31 cellular contexts compared by ENCODE assay signal in genomic region chrX:10006770-10007169, GRCh38. TPM values are rescaled to one million over a fixed set of nuclear protein-coding genes. Genes with fewer than 3 reads are reported as not detected.
"Had no signal": no experiment of that assay in that cellular context is flagged by ENCODE, and none has a peak within 500 bp of the region (broad histone marks: within the 10 kb centered on the region; RNA-seq: fewer than 3 reads in every experiment).

No MANE protein-coding gene starts in this region.

- H3K4me1 ChIP-seq: psoas muscle had no signal

- DNase-seq: activated CD4-positive, alpha-beta T cell treated with anti-CD3 and anti-CD28 coated beads for 48 hours; activated CD4-positive, alpha-beta T cell treated with anti-CD3 and anti-CD28 coated beads, Interleukin-2, amount 50 U/mL, for 48 hours; activated CD8-positive, alpha-beta memory T cell treated with anti-CD3 and anti-CD28 coated beads for 24 hours; activated gamma-delta T cell; activated naive CD4-positive, alpha-beta T cell treated with anti-CD3 and anti-CD28 coated beads, Interleukin-2, amount 50 U/mL, for 16 hours; activated T-cell treated with anti-CD3 and anti-CD28 coated beads, Interleukin-2, amount 50 U/mL, for 1 hour; amniotic stem cell; brain microvascular endothelial cell; caudate nucleus; foreskin fibroblast; head of caudate nucleus; naive thymus-derived CD8-positive, alpha-beta T cell; occipital lobe; psoas muscle; stimulated activated CD4-positive, alpha-beta T cell treated with anti-CD3 and anti-CD28 coated beads, Interleukin-12 subunit alpha, Interleukin-12 subunit beta, amount 100 ng/mL, for 4 hours; stimulated activated CD4-positive, alpha-beta T cell treated with anti-CD3 and anti-CD28 coated beads, Interleukin-4, amount 100 ng/mL, for 24 hours; stimulated activated naive CD8-positive, alpha-beta T cell treated with anti-CD3 and anti-CD28 coated beads, Interleukin-15, amount 100 ng/mL, for 72 hours; T-helper 9 cell; thyroid gland; upper lobe of right lung; WERI-Rb-1 had no signal

- H3K9ac ChIP-seq: parathyroid adenoma had no signal

- H3K9me3 ChIP-seq: psoas muscle, thyroid gland, upper lobe of right lung had no signal

- H3K36me3 ChIP-seq: brain microvascular endothelial cell, thyroid gland, upper lobe of right lung, WERI-Rb-1 had no signal

- H3K27me3 ChIP-seq: brain microvascular endothelial cell, thyroid gland, upper lobe of right lung had no signal

- H3K4me3 ChIP-seq: psoas muscle, skin epidermis, thyroid gland, upper lobe of right lung had no signal

- FAIRE-seq: TTC549 had no signal

- H3K27ac ChIP-seq: brain microvascular endothelial cell, parathyroid adenoma, psoas muscle, skin epidermis, thyroid gland, upper lobe of right lung, WERI-Rb-1 had no signal

- H3K79me2 ChIP-seq: parathyroid adenoma had no signal

- ATAC-seq: activated CD4-positive, CD25-positive, alpha-beta regulatory T cell treated with anti-CD3 and anti-CD28 coated beads, Interleukin-2, amount 50 U/mL, for 24 hours; esophagus mucosa; naive thymus-derived CD8-positive, alpha-beta T cell; psoas muscle; stimulated activated memory B cell treated with anti-CD40 and anti-IgM and Interleukin-4, amounts not matched to agents 10 μg/mL and 1 μg/mL and 100 μg/mL, for 72 hours; stimulated activated naive CD8-positive, alpha-beta T cell treated with anti-CD3 and anti-CD28 coated beads, Interleukin-15, amount 100 ng/mL, for 72 hours; upper lobe of right lung had no signal

- H2AFZ ChIP-seq: parathyroid adenoma had no signal

RNA-seq across cellular contexts. Expression of gene CLDN34, which starts 39.6 kb away (rescaled TPM):
- total RNA-seq: activated T-helper 1 cell treated with anti-CD3 and anti-CD28 coated beads, Interleukin-12 subunit alpha, Interleukin-12 subunit beta, Interleukin-2, Interleukin-4 antibody, amounts not matched to agents 30 ng/mL and 10 ng/mL and 1 ng/mL, durations not matched to agents 14 hours and 24 hours and 36 hours; chondrocyte; naive thymus-derived CD8-positive, alpha-beta T cell; psoas muscle; T-helper 1 cell treated with Interleukin-12 subunit alpha and Interleukin-12 subunit beta and Interleukin-4 antibody, amounts not matched to agents 30 ng/mL and 1 ng/mL, for 36 hours had no signal
- polyA plus RNA-seq: liver; naive thymus-derived CD8-positive, alpha-beta T cell; psoas muscle had no signal
